In the genomic region with DNA sequence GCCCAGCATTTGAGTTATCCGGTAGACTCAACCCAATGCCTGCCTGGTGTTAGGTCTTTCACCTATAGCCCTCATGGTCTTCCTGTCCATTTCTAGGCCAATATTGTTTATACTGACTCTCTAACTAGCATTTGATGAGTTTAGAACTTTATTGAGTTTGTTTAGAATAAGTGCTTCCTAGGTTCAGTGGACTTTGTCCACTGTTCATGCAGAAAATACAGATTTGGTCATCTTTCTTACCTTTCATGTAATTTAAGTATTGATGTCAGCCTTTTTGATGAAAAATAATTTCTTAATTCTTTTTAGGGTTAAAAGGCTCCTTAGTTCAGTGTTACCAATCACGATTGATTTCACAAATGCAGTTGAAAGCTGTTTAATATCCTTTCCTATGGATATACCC, we compare ENCODE assay signal across 1 cellular context.
TF ChIP-seq lines count a peak whose summit lies in the region.

No MANE protein-coding gene starts in this region.

TF ChIP-seq in K562, 482 proteins besides CTCF, POLR2A, EP300 and RAD21 (continued from another document):
- TF ChIP-seq ZNF609 (CRISPR knock-in tag; IDR thresholded peaks at IDR 0.05; ENCODE audit: borderline replicate concordance) (no peak), ETV1 (tag; conservative IDR thresholded peaks at IDR 0.05; ENCODE audit: low read depth) (no peak), NBN (IDR thresholded peaks at IDR 0.05; ENCODE audit: low read depth) (no peak), ZC3H8 (IDR thresholded peaks at IDR 0.05) (no peak), TFAP4 (CRISPR knock-in tag; IDR thresholded peaks at IDR 0.05; ENCODE audit: borderline replicate concordance) (no peak), POLR2AphosphoS2 (IDR thresholded peaks at IDR 0.05; ENCODE audit: low read length) (no peak), POLR2AphosphoS5 (IDR thresholded peaks at IDR 0.05; ENCODE audit: control insufficient read depth, insufficient read depth, low read depth, low read length) (no peak), MTA3 (IDR thresholded peaks at IDR 0.05; ENCODE audit: borderline replicate concordance) (no peak)
- TF ChIP-seq, protein P1, sequence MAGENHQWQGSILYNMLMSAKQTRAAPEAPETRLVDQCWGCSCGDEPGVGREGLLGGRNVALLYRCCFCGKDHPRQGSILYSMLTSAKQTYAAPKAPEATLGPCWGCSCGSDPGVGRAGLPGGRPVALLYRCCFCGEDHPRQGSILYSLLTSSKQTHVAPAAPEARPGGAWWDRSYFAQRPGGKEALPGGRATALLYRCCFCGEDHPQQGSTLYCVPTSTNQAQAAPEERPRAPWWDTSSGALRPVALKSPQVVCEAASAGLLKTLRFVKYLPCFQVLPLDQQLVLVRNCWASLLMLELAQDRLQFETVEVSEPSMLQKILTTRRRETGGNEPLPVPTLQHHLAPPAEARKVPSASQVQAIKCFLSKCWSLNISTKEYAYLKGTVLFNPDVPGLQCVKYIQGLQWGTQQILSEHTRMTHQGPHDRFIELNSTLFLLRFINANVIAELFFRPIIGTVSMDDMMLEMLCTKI (IDR thresholded peaks at IDR 0.05; ENCODE audit: partially characterized antibody) = no peak
TF ChIP-seq in K562: peak in this region for 0.
